ENCODE assay signal across 19 cellular contexts in the genomic region with DNA sequence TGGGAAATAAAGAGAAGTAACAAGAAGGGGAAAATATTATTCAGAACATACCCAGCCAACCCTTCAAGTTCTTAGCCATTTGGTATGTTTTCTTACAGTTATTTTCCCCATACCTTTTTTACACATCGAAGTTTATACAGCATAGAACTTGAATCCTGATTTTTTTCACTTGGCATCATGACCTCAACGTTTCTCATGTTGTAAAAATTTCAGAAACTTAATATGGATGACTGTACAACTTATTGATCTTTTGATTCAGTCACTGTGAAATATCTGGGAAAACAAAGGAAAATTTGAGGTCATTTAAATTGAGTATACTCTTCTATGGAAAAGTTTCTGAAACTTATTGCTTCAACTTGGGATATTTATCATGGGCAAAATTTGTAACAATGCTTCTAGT.
"Had no signal": no experiment of that assay in that cellular context is flagged by ENCODE, and none has a peak within 500 bp of the region (broad histone marks: within the 10 kb centered on the region; RNA-seq: fewer than 3 reads in every experiment).

No MANE protein-coding gene starts in this region.

- H3K27ac ChIP-seq: coronary artery, esophagus muscularis mucosa, gastrocnemius medialis, heart right ventricle, left lung, lower lobe of right lung had no signal

- H3K4me1 ChIP-seq: esophagus muscularis mucosa, gastrocnemius medialis, lower lobe of right lung had no signal

- DNase-seq: effector CD4-positive, alpha-beta T cell; effector memory CD4-positive, alpha-beta T cell; foreskin fibroblast; foreskin melanocyte; gastrocnemius medialis; glutamatergic neuron; head of caudate nucleus; heart right ventricle; hippocampal formation; left cardiac atrium; left lung; left ventricle myocardium superior; lower lobe of right lung; mesenchymal stem cell; mucosa of descending colon; naive B cell; naive thymus-derived CD8-positive, alpha-beta T cell had no signal

- H3K27me3 ChIP-seq: esophagus muscularis mucosa, gastrocnemius medialis had no signal

- H3K36me3 ChIP-seq: esophagus muscularis mucosa, gastrocnemius medialis, heart right ventricle, left lung, lower lobe of right lung had no signal

- H3K4me3 ChIP-seq: coronary artery, esophagus muscularis mucosa, gastrocnemius medialis, heart right ventricle, left lung, lower lobe of right lung, mucosa of descending colon had no signal

- H3K9me3 ChIP-seq: esophagus muscularis mucosa, gastrocnemius medialis, left lung, lower lobe of right lung, mucosa of descending colon had no signal
